In genomic region chr17:49401971-49402491, GRCh38 we compare ENCODE assay signal across 17 cellular contexts. TPM values are rescaled to one million over a fixed set of nuclear protein-coding genes. Genes with fewer than 3 reads are reported as not detected.
A peak's percentile ranks its signal among the peaks of the same experiment; 100 is the strongest.
DNase-seq lines count a peak whose midpoint lies in the region; ATAC-seq, FAIRE-seq and TF ChIP-seq lines count a peak whose summit lies in the region.
"Had no signal": no experiment of that assay in that cellular context is flagged by ENCODE, and none has a peak within 500 bp of the region (broad histone marks: within the 10 kb centered on the region; RNA-seq: fewer than 3 reads in every experiment).

No MANE protein-coding gene starts in this region.

- H3K27ac ChIP-seq in BLaER1 treated with 17β-estradiol and CSF1 and Interleukin-3, amounts not matched to agents 10 nM and 100 nM = peak overlapping the region in 1 of 11 experiments; percentile 77; a peak in 2 of 22 replicates
- H3K27ac ChIP-seq in H1 (ENCODE audit: low read depth, low read length) (peak overlapping the region; percentile 54; the same call in 1 of the 2 replicates), SJCRH30 (no peak overlapping the region), foreskin keratinocyte (no peak overlapping the region)
- H3K27ac ChIP-seq: HL-60, SJSA1, tibial artery had no signal

- peaks cover 13% of the 10 kb centered on the region for H3K36me3 Mint-ChIP-seq in neural crest cell (ENCODE audit: low read depth)

- POLR2A ChIA-PET in H1 (lab: Charles Lee; ENCODE audit: partially characterized antibody) = interaction anchor here (0.5 to 0.6 kb wide), 2 partner anchors 497 to 1455 kb away, joined by 3 read pairs; no protein-coding TSS in a partner anchor

- no peak overlapping the region for H4K8ac ChIP-seq in H1 (ENCODE audit: extremely low read depth, insufficient read depth, low read length)

- H2AFZ ChIP-seq in H1 (ENCODE audit: low read length) = no peak overlapping the region

- TF ChIP-seq EP300 in H1 (IDR thresholded peaks at IDR 0.05; ENCODE audit: borderline replicate concordance in 1 of 2, low read depth in 2 of 2, low read length in 2 of 2) = no peak

- peak overlapping the region in 3 of 11 experiments; percentile 3 to 35 (median 22); a peak in 2 of 22 replicates for H3K9ac ChIP-seq in BLaER1 treated with 17β-estradiol and CSF1 and Interleukin-3, amounts not matched to agents 10 nM and 100 nM
- no peak overlapping the region for H3K9ac ChIP-seq in H1 (replicated peaks in 1 of 4; ENCODE audit: extremely low read depth in 1 of 4, low read depth in 3 of 4, low read length in 3 of 4)

- H3K18ac ChIP-seq in H1 (ENCODE audit: extremely low read depth, low read length) = no peak overlapping the region

- H2BK15ac ChIP-seq in H1 (ENCODE audit: low read length) = no peak overlapping the region

- no peaks in the 10 kb centered on the region for H3K27me3 Mint-ChIP-seq in neural crest cell (ENCODE audit: low read depth)

- TF ChIP-seq RAD21 in H1 (IDR thresholded peaks at IDR 0.05 in 1 of 2, conservative IDR thresholded peaks at IDR 0.05 in 1 of 2; ENCODE audit: low read depth in 2 of 2, low read length in 2 of 2) = no peak

- H3K4me3 ChIP-seq in BLaER1 treated with 17β-estradiol and CSF1 and Interleukin-3, amounts not matched to agents 10 nM and 100 nM = no peak overlapping the region
- H3K4me3 ChIP-seq in H1 (ENCODE audit: extremely low read depth in 1 of 4, insufficient read depth in 2 of 4, low read depth in 3 of 4, low read length in 4 of 4) = no peak overlapping the region
- H3K4me3 ChIP-seq in SJCRH30 = no peak overlapping the region
- H3K4me3 ChIP-seq: HAP-1, SJSA1, tibial artery had no signal

- H2BK120ac ChIP-seq in H1 (replicated peaks; ENCODE audit: low read depth, low read length) = no peak overlapping the region

- H3K4me2 ChIP-seq in BLaER1 treated with 17β-estradiol and CSF1 and Interleukin-3, amounts not matched to agents 10 nM and 100 nM = peak overlapping the region in 7 of 11 experiments; percentile 70 to 89 (median 79); a peak in 13 of 22 replicates
- no peak overlapping the region for H3K4me2 ChIP-seq in H1 (ENCODE audit: insufficient read depth in 1 of 2, low read depth in 2 of 2, low read length in 2 of 2)

- no peak overlapping the region for H2BK5ac ChIP-seq in H1 (ENCODE audit: low read depth, low read length)

- peaks cover 0 to 49% (median 19%) of the 10 kb centered on the region in 11 experiments; a peak in 11 of 22 replicates for H4K20me1 ChIP-seq in BLaER1 treated with 17β-estradiol and CSF1 and Interleukin-3, amounts not matched to agents 10 nM and 100 nM
- peaks cover 0 to 3% of the 10 kb centered on the region in 2 experiments for H4K20me1 ChIP-seq in H1 (replicated peaks in 1 of 2; ENCODE audit: control insufficient read depth in 1 of 2, insufficient read depth in 2 of 2, low read length in 2 of 2)

- H3K23ac ChIP-seq in H1 (ENCODE audit: insufficient read length) = no peak overlapping the region

- H3K4me1 ChIP-seq in BLaER1 treated with 17β-estradiol and CSF1 and Interleukin-3, amounts not matched to agents 10 nM and 100 nM = peaks cover 21 to 69% (median 63%) of the 10 kb centered on the region in 10 experiments
- H3K4me1 ChIP-seq in H1 (replicated peaks in 1 of 4; ENCODE audit: control insufficient read depth in 3 of 4, insufficient read depth in 4 of 4, low read length in 3 of 4) (no peaks in the 10 kb centered on the region), SJCRH30 (peaks cover 10% of the 10 kb centered on the region; the same call in 1 of the 2 replicates), foreskin keratinocyte (no peaks in the 10 kb centered on the region)
- H3K4me1 ChIP-seq: HAP-1, SJSA1 had no signal

- H3K27ac Mint-ChIP-seq in neural crest cell (ENCODE audit: unreplicated experiment) = peak overlapping the region; percentile 97

- no peak overlapping the region for H4K91ac ChIP-seq in H1 (replicated peaks; ENCODE audit: insufficient read length, low read length)

- 0 out of 2 replicates have a peak, but pooled peaks cover 2% of the 10 kb centered on the region for H3K23me2 ChIP-seq in H1 (ENCODE audit: low read depth, low read length)

- no peak for FAIRE-seq in H1 (lab: Jason Lieb, UNC)
- FAIRE-seq: colon had no signal

- H3K36me3 ChIP-seq in BLaER1 treated with 17β-estradiol and CSF1 and Interleukin-3, amounts not matched to agents 10 nM and 100 nM = peaks cover 35 to 60% (median 45%) of the 10 kb centered on the region in 11 experiments
- H3K36me3 ChIP-seq in H1 (ENCODE audit: control insufficient read depth in 2 of 4, insufficient read depth in 4 of 4, low read length in 3 of 4) (peaks cover 23 to 41% (median 35%) of the 10 kb centered on the region in 4 experiments), SJCRH30 (peaks cover 23% of the 10 kb centered on the region)

- no peak overlapping the region for H3K14ac ChIP-seq in H1 (ENCODE audit: insufficient read length)

- no peaks in the 10 kb centered on the region for H3K27me3 ChIP-seq in BLaER1 treated with 17β-estradiol and CSF1 and Interleukin-3, amounts not matched to agents 10 nM and 100 nM
- no peaks in the 10 kb centered on the region for H3K27me3 ChIP-seq in H1 (replicated peaks in 1 of 4; ENCODE audit: control insufficient read depth in 3 of 4, extremely low read depth in 1 of 4, insufficient read depth in 3 of 4, low read length in 3 of 4)
- no peaks in the 10 kb centered on the region for H3K27me3 ChIP-seq in SJCRH30
- no peaks in the 10 kb centered on the region for H3K27me3 ChIP-seq in foreskin keratinocyte
- H3K27me3 ChIP-seq: SJSA1, tibial artery had no signal

- TF ChIP-seq POLR2A in H1 (IDR thresholded peaks at IDR 0.05; ENCODE audit: control extremely low read depth in 1 of 2, low read depth in 2 of 2, low read length in 2 of 2) = no peak

- 80% methylated on average over 5 of the region's 5 CpGs; no CpG with 5 or more reads in 1 of the 2 experiments for WGBS in H1 (ENCODE audit: extremely low coverage in 1 of 2, insufficient coverage in 1 of 2, insufficient read length in 1 of 2, insufficient replicate concordance in 2 of 2, low coverage in 1 of 2, low lambda C conversion rate in 2 of 2, missing lambda C conversion rate in 1 of 2), 2 experiments

- DNase-seq in NCI-H2171 (lab: John Stamatoyannopoulos, UW) (peak; percentile 46), H1 (ENCODE audit: low read depth in 1 of 2, low spot score in 2 of 2) (no peak), neural crest cell (ENCODE audit: low read depth, low spot score) (peak; percentile 30), SJCRH30 (no peak), COLO668 (lab: John Stamatoyannopoulos, UW; ENCODE audit: unreplicated experiment) (no peak), foreskin keratinocyte (no peak)
- DNase-seq: activated naive CD4-positive, alpha-beta T cell treated with anti-CD3 and anti-CD28 coated beads, Interleukin-2, amount 50 U/mL, for 16 hours; NCI-H1694 treated with DMSO at 0.1 percent for 48 hours; NK-92 treated with Interleukin-12 subunit alpha and Interleukin-12 subunit beta, amount 100 ng/mL, for 24 hours; stimulated activated CD4-positive, alpha-beta T cell treated with anti-CD3 and anti-CD28 coated beads, Interleukin-15, amount 100 ng/mL, for 24 hours had no signal

- no peak overlapping the region for H2BK20ac ChIP-seq in H1 (ENCODE audit: low read length)

- no peaks in the 10 kb centered on the region for H3K9me3 Mint-ChIP-seq in neural crest cell

- H2BK12ac ChIP-seq in H1 (ENCODE audit: low read depth, low read length) = no peak overlapping the region

- no peak overlapping the region for H3K56ac ChIP-seq in H1 (replicated peaks; ENCODE audit: insufficient read length, low read depth, low read length)

- no peaks in the 10 kb centered on the region for H3K9me3 ChIP-seq in BLaER1 treated with 17β-estradiol and CSF1 and Interleukin-3, amounts not matched to agents 10 nM and 100 nM (replicated peaks in 1 of 11)
- no peaks in the 10 kb centered on the region for H3K9me3 ChIP-seq in H1 (ENCODE audit: insufficient read depth in 2 of 2, low read depth in 1 of 2, low read length in 1 of 2)
- no peaks in the 10 kb centered on the region for H3K9me3 ChIP-seq in SJCRH30 (replicated peaks)
- H3K9me3 ChIP-seq: HAP-1, SJSA1, tibial artery had no signal

- no peaks in the 10 kb centered on the region for H3K79me1 ChIP-seq in H1 (ENCODE audit: low read depth, low read length)

- peak overlapping the region; percentile 65 for H3K4me3 Mint-ChIP-seq in neural crest cell

- H3K79me2 ChIP-seq in H1 (ENCODE audit: control insufficient read depth in 1 of 2, insufficient read depth in 2 of 2, low read length in 2 of 2) = no peaks in the 10 kb centered on the region

- ATAC-seq in HG02571 (IDR thresholded peaks at IDR 0.05; ENCODE audit: unreplicated experiment) = no peak
- ATAC-seq in foreskin keratinocyte = no peak

- no peak overlapping the region for H3K4ac ChIP-seq in H1 (replicated peaks; ENCODE audit: insufficient read length, low read depth, low read length)

- TF ChIP-seq CTCF in H1 (IDR thresholded peaks at IDR 0.05; ENCODE audit: control extremely low read depth in 1 of 3, insufficient read depth in 1 of 3, low read depth in 1 of 3, low read length in 3 of 3) = no peak
- TF ChIP-seq CTCF in neural crest cell (conservative IDR thresholded peaks at IDR 0.05) = no peak
- TF ChIP-seq CTCF in foreskin keratinocyte (conservative IDR thresholded peaks at IDR 0.05) = no peak

- CTCF ChIA-PET in H1 (lab: Charles Lee; ENCODE audit: partially characterized antibody) = interaction anchor here (1.2 to 2.4 kb wide), 5 partner anchors 25 to 155 kb away, joined by 3 to 10 read pairs (median 4); no protein-coding TSS in a partner anchor

- no peak overlapping the region for H4K5ac ChIP-seq in H1 (ENCODE audit: insufficient read length, low read depth, low read length)

- no peak overlapping the region for H2AK5ac ChIP-seq in H1 (ENCODE audit: low read depth, low read length)

- peaks cover 41% of the 10 kb centered on the region for H3K4me1 Mint-ChIP-seq in neural crest cell

RNA-seq across cellular contexts. Expression of gene PHB1, which starts 12.7 kb away (rescaled TPM):
- total RNA-seq in H1 (2021; fragmentation: NEBNext Ultra II Directional; extraction: Animal tissue kit (Norgen Biotek cat#: 25700)) = 386 and 401 TPM in 2 replicates
- polyA plus RNA-seq in H1 (2011; rRNA removed) (419 and 597 TPM in 2 replicates), foreskin keratinocyte (328 and 360 TPM in 2 replicates)
- 510 TPM for polyA plus RNA-seq in H1 (2011; cell fraction: cytosol; rRNA removed)
- polyA plus RNA-seq in H1 (2011; cell fraction: nucleus; rRNA removed) = 402 TPM
- 394 to 508 TPM (median 469 TPM) in 4 replicates for polyA plus RNA-seq in H1 (2012, experiment 1 of 2)
- polyA plus RNA-seq in H1 (2012, experiment 2 of 2) = 401 TPM
- 170 TPM for polyA plus RNA-seq in H1 (2013, experiment 1 of 2)
- polyA plus RNA-seq in H1 (2013, experiment 2 of 2) = 179 TPM
- 690 and 757 TPM in 2 replicates for polyA minus RNA-seq in H1 (2011; rRNA and poly(A)+ RNA removed)
- polyA minus RNA-seq in H1 (2011; cell fraction: cytosol; rRNA and poly(A)+ RNA removed) = 130 TPM
- 90.2 TPM for polyA minus RNA-seq in H1 (2011; cell fraction: nucleus; rRNA and poly(A)+ RNA removed)
- total RNA-seq in neural crest cell (248 and 256 TPM in 2 replicates), foreskin keratinocyte (209 and 244 TPM in 2 replicates)
- total RNA-seq in SJCRH30 (2014; rRNA removed; shearing (Covaris generic)) = 240 and 249 TPM in 2 replicates

RNA-seq across cellular contexts. Expression of gene ZNF652, which starts 40.0 kb away (rescaled TPM):
- 36.5 and 39.6 TPM in 2 replicates for total RNA-seq in H1 (2021; fragmentation: NEBNext Ultra II Directional; extraction: Animal tissue kit (Norgen Biotek cat#: 25700))
- polyA plus RNA-seq in H1 (2011; rRNA removed) = 7.3 and 13.5 TPM in 2 replicates
- polyA plus RNA-seq in H1 (2011; cell fraction: cytosol; rRNA removed) = 11.6 TPM
- polyA plus RNA-seq in H1 (2011; cell fraction: nucleus; rRNA removed) = 9.3 TPM
- polyA plus RNA-seq in H1 (2012, experiment 1 of 2) = 9.3 to 17.5 TPM (median 12.0 TPM) in 4 replicates
- 2.8 TPM for polyA plus RNA-seq in H1 (2012, experiment 2 of 2)
- polyA plus RNA-seq in H1 (2013, experiment 1 of 2) = 19.5 TPM
- polyA plus RNA-seq in H1 (2013, experiment 2 of 2) = 17.9 TPM
- 54.1 and 54.5 TPM in 2 replicates for polyA minus RNA-seq in H1 (2011; rRNA and poly(A)+ RNA removed)
- polyA minus RNA-seq in H1 (2011; cell fraction: cytosol; rRNA and poly(A)+ RNA removed) = 27.1 TPM
- 36.1 TPM for polyA minus RNA-seq in H1 (2011; cell fraction: nucleus; rRNA and poly(A)+ RNA removed)
- 42.1 and 44.1 TPM in 2 replicates for total RNA-seq in neural crest cell
- total RNA-seq in SJCRH30 (2014; rRNA removed; shearing (Covaris generic)) = 28.2 and 29.2 TPM in 2 replicates
- 13.2 and 13.8 TPM in 2 replicates for total RNA-seq in foreskin keratinocyte
- 5.8 and 6.0 TPM in 2 replicates for polyA plus RNA-seq in foreskin keratinocyte

Comparison
In these comparisons a context has a peak if more than half of its experiments do, and no peak if none do; other contexts are left out.
1. H3K4me2 ChIP-seq: peak in BLaER1 treated with 17β-estradiol and CSF1 and Interleukin-3, amounts not matched to agents 10 nM and 100 nM (7 of 11); none in H1 (0 of 2).
2. DNase-seq: peak in NCI-H2171 (single experiment) and neural crest cell (single experiment); none in H1 (0 of 2), SJCRH30 (0 of 2), COLO668 (single experiment) and foreskin keratinocyte (0 of 2).